In genomic region chr9:83355729-83356128, GRCh38 we compare ENCODE assay signal across 26 cellular contexts.
DNase-seq lines count a peak whose midpoint lies in the region; TF ChIP-seq lines count a peak whose summit lies in the region.
"Had no signal": no experiment of that assay in that cellular context is flagged by ENCODE, and none has a peak within 500 bp of the region (broad histone marks: within the 10 kb centered on the region; RNA-seq: fewer than 3 reads in every experiment).

No MANE protein-coding gene starts in this region.

- TF ChIP-seq CTCF in left ventricle myocardium inferior (IDR thresholded peaks at IDR 0.05; ENCODE audit: borderline replicate concordance) = no peak
- no peak for TF ChIP-seq CTCF in sigmoid colon (IDR thresholded peaks at IDR 0.05)
- TF ChIP-seq CTCF in ovary (IDR thresholded peaks at IDR 0.05) = no peak

- peak overlapping the region; percentile 8 for H3K9ac ChIP-seq in adipocyte (ENCODE audit: low read length)

- peak overlapping the region; percentile 85 for H3K27ac ChIP-seq in left ventricle myocardium inferior (replicated peaks)
- H3K27ac ChIP-seq in sigmoid colon = peak overlapping the region in 3 of 4 donors; percentile 30 to 61 (median 51)
- H3K27ac ChIP-seq in ovary = no peak overlapping the region
- H3K27ac ChIP-seq: 22Rv1, neutrophil, prostate gland, WERI-Rb-1 had no signal

- H3K9me3 ChIP-seq in adipocyte (ENCODE audit: control insufficient read depth, low read length) (no peaks in the 10 kb centered on the region), left ventricle myocardium inferior (replicated peaks) (no peaks in the 10 kb centered on the region), sigmoid colon (no peaks in the 10 kb centered on the region), ovary (no peaks in the 10 kb centered on the region)
- H3K9me3 ChIP-seq: breast epithelium, neutrophil, prostate gland had no signal

- H3K4me3 ChIP-seq in adipocyte (ENCODE audit: low read length) (no peak overlapping the region), left ventricle myocardium inferior (no peak overlapping the region), sigmoid colon (no peak overlapping the region), ovary (no peak overlapping the region)
- H3K4me3 ChIP-seq: breast epithelium, GM12878, prostate gland had no signal

- TF ChIP-seq POLR2A in sigmoid colon (IDR thresholded peaks at IDR 0.05) (no peak), ovary (IDR thresholded peaks at IDR 0.05) (no peak)

- DNase-seq in DMS 273 (lab: John Stamatoyannopoulos, UW; ENCODE audit: unreplicated experiment) (peak; percentile 3), DMS 273 treated with DMSO at 0.1 percent for 48 hours (lab: John Stamatoyannopoulos, UW) (no peak), adipocyte (ENCODE audit: low read depth) (no peak), left ventricle myocardium inferior (peak; percentile 64), sigmoid colon (no peak), putamen (ENCODE audit: low spot score) (no peak), ovary (no peak)
- no peak for DNase-seq in stimulated activated CD4-positive, alpha-beta T cell treated with anti-CD3 and anti-CD28 coated beads, Interleukin-15, amount 100 ng/mL, for 24 hours
- DNase-seq: activated CD4-positive, alpha-beta T cell treated with anti-CD3 and anti-CD28 coated beads for 4 hours; activated naive CD4-positive, alpha-beta T cell treated with anti-CD3 and anti-CD28 coated beads, Interleukin-2, amount 50 U/mL, for 16 hours; amniotic stem cell; CD4-positive, CD25-positive, alpha-beta regulatory T cell; H7; midbrain; naive B cell; NCI-H1048; NCI-H187; NCI-H748 treated with DMSO at 0.1 percent for 48 hours; stimulated activated naive CD4-positive, alpha-beta T cell; T-helper 9 cell; WERI-Rb-1 had no signal

- no peak for TF ChIP-seq EP300 in sigmoid colon (IDR thresholded peaks at IDR 0.05)
- TF ChIP-seq EP300 in ovary (IDR thresholded peaks at IDR 0.05) = no peak

- no peaks in the 10 kb centered on the region for H3K36me3 ChIP-seq in adipocyte (ENCODE audit: control insufficient read depth, insufficient read depth, low read length, severe bottlenecking)
- H3K36me3 ChIP-seq in left ventricle myocardium inferior = no peaks in the 10 kb centered on the region
- no peaks in the 10 kb centered on the region for H3K36me3 ChIP-seq in sigmoid colon
- no peaks in the 10 kb centered on the region for H3K36me3 ChIP-seq in ovary
- H3K36me3 ChIP-seq: breast epithelium, neutrophil, prostate gland, WERI-Rb-1 had no signal

- WGBS in sigmoid colon, 2 donors = 40 to 72% methylated on average over 1 of the region's 1 CpG
- 6 to 13% (median 10%) methylated on average over 1 of the region's 1 CpG for WGBS in ovary, 3 donors

- H3K4me1 ChIP-seq in adipocyte (ENCODE audit: control insufficient read depth, insufficient read depth, low read length) (peaks cover 8% of the 10 kb centered on the region), left ventricle myocardium inferior (peaks cover 7% of the 10 kb centered on the region), sigmoid colon (no peaks in the 10 kb centered on the region), ovary (ENCODE audit: insufficient read depth) (no peaks in the 10 kb centered on the region)
- H3K4me1 ChIP-seq: breast epithelium, prostate gland had no signal

- intact Hi-C loops in left ventricle myocardium inferior (cut with micrococcal nuclease) (loop anchor here (2.0 kb wide), 1 partner anchor 25 kb away; no protein-coding TSS in a partner anchor), sigmoid colon (cut with DNase I) (no loop called here), ovary (cut with DNase I) (loop anchor here in 1 of 4 donors (2.0 kb wide), 1 partner anchor 49 kb away; no protein-coding TSS in a partner anchor)

- H3K27me3 ChIP-seq in adipocyte (replicated peaks; ENCODE audit: control insufficient read depth, insufficient read depth, low read length) (no peaks in the 10 kb centered on the region), left ventricle myocardium inferior (ENCODE audit: low read depth) (no peaks in the 10 kb centered on the region), sigmoid colon (no peaks in the 10 kb centered on the region), ovary (no peaks in the 10 kb centered on the region)
- H3K27me3 ChIP-seq: breast epithelium, neutrophil had no signal

Comparison
In these comparisons a context has a peak if more than half of its experiments do, and no peak if none do; other contexts are left out.
1. DNase-seq: peak in DMS 273 (single experiment) and left ventricle myocardium inferior (single experiment); none in DMS 273 treated with DMSO at 0.1 percent for 48 hours (single experiment), adipocyte (single experiment), sigmoid colon (single experiment), putamen (single experiment), ovary (0 of 5) and stimulated activated CD4-positive, alpha-beta T cell treated with anti-CD3 and anti-CD28 coated beads, Interleukin-15, amount 100 ng/mL, for 24 hours (single experiment).
2. H3K27ac ChIP-seq: peak in left ventricle myocardium inferior (single experiment) and sigmoid colon (3 of 4); none in ovary (0 of 2).